Comparison of ENCODE assay signal across 23 cellular contexts in the genomic region with DNA sequence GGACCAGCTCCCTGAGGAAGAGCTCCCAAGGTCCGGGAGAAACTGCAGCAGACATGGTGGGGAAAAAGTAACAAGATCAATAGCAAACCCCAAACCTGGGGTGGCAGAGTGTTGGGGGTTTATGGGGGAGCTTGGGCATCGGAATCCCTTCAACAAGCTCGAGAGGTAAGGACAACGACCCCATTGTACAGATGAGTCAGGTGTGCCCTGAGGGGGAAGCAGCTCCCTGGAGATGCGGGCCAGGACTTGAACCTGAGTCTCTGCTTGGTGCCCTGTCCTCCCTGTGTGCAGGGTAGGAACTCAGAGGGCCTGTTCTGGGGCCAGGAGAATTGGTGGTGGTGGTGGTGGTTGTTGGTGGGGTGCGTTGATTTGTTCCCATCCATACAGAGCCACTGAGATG.
"Had no signal": no experiment of that assay in that cellular context is flagged by ENCODE, and none has a peak within 500 bp of the region (broad histone marks: within the 10 kb centered on the region; RNA-seq: fewer than 3 reads in every experiment).

No MANE protein-coding gene starts in this region.

- H3K9me3 ChIP-seq: esophagus squamous epithelium, heart right ventricle, lower lobe of right lung, right lobe of liver, suprapubic skin, transverse colon, vagina had no signal

- H3K27me3 ChIP-seq: right lobe of liver, vagina had no signal

- H3K9me3 Mint-ChIP-seq: memory B cell; natural killer cell; stimulated activated naive CD8-positive, alpha-beta T cell treated with anti-CD3 and anti-CD28 coated beads, Interleukin-15, amount 100 ng/mL, for 72 hours had no signal

- H3K36me3 ChIP-seq: esophagus squamous epithelium, heart right ventricle, lower lobe of right lung, right lobe of liver, suprapubic skin, transverse colon, vagina had no signal

- H3K36me3 Mint-ChIP-seq: memory B cell, natural killer cell had no signal

- DNase-seq: dorsolateral prefrontal cortex; effector CD8-positive, alpha-beta T cell; erythroblast; esophagus squamous epithelium; foreskin melanocyte; glutamatergic neuron; heart right ventricle; hippocampal formation; left ventricle myocardium superior; lower lobe of right lung; natural killer cell; right lobe of liver; small intestine; stimulated activated CD4-positive, alpha-beta T cell treated with anti-CD3 and anti-CD28 coated beads, Interleukin-15, amount 100 ng/mL, for 24 hours; stimulated activated CD4-positive, alpha-beta T cell treated with anti-CD3 and anti-CD28 coated beads, Interleukin-2, amount 100 ng/mL, for 48 hours; stimulated activated naive CD4-positive, alpha-beta T cell; stimulated activated naive CD8-positive, alpha-beta T cell treated with anti-CD3 and anti-CD28 coated beads, Interleukin-15, amount 100 ng/mL, for 72 hours; transverse colon had no signal

- H3K9ac ChIP-seq: parathyroid adenoma had no signal

- H3K4me3 ChIP-seq: dorsolateral prefrontal cortex, esophagus squamous epithelium, heart right ventricle, lower lobe of right lung, right lobe of liver, suprapubic skin, transverse colon, vagina had no signal

- H3K4me3 Mint-ChIP-seq: memory B cell; natural killer cell; stimulated activated naive CD8-positive, alpha-beta T cell treated with anti-CD3 and anti-CD28 coated beads, Interleukin-15, amount 100 ng/mL, for 72 hours had no signal

- H3K4me1 Mint-ChIP-seq: memory B cell; natural killer cell; stimulated activated naive CD8-positive, alpha-beta T cell treated with anti-CD3 and anti-CD28 coated beads, Interleukin-15, amount 100 ng/mL, for 72 hours had no signal

- H3K27ac Mint-ChIP-seq: memory B cell; natural killer cell; progenitor cell of endocrine pancreas; stimulated activated naive CD8-positive, alpha-beta T cell treated with anti-CD3 and anti-CD28 coated beads, Interleukin-15, amount 100 ng/mL, for 72 hours had no signal

- H2AFZ ChIP-seq: parathyroid adenoma had no signal

- H3K4me1 ChIP-seq: esophagus squamous epithelium, heart right ventricle, lower lobe of right lung, parathyroid adenoma, right lobe of liver, suprapubic skin, transverse colon, vagina had no signal

- ATAC-seq: heart right ventricle; left ventricle myocardium superior; lower lobe of right lung; natural killer cell; stimulated activated naive CD8-positive, alpha-beta T cell treated with anti-CD3 and anti-CD28 coated beads, Interleukin-15, amount 100 ng/mL, for 72 hours had no signal

- H3K27ac ChIP-seq: dorsolateral prefrontal cortex, esophagus squamous epithelium, heart right ventricle, lower lobe of right lung, parathyroid adenoma, right lobe of liver, suprapubic skin, transverse colon, vagina had no signal
